1 cellular context compared by ENCODE assay signal in genomic region chr19:13023666-13024065, GRCh38.
TF ChIP-seq lines count a peak whose summit lies in the region.

No MANE protein-coding gene starts in this region.

TF ChIP-seq in GM12878, 131 proteins besides CTCF, POLR2A, EP300 and RAD21:
- no peak for TF ChIP-seq TAF1 (IDR thresholded peaks at IDR 0.05; ENCODE audit: borderline replicate concordance, low read depth, low read length)
- TF ChIP-seq KAT2A (conservative IDR thresholded peaks at IDR 0.05; ENCODE audit: control insufficient read depth, low read depth, low read length) = no peak
